8 cellular contexts compared by ENCODE assay signal in the genomic region with DNA sequence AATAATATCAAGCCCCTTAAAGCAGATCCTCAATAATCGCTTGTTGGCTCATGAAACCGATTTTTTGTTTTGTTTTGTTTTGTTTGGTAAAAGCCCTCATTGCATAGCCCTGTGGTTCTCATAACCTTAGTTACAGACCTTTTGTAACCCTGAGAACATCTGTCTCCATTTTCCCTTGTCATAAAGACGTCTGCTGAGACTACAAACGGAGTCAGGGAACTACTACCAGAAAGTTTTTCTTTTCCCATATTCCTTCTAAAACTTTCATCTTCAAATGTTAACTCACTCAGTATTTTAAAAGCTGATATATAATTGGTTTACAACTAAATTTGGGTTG. TPM values are rescaled to one million over a fixed set of nuclear protein-coding genes. Genes with fewer than 3 reads are reported as not detected.
A peak's percentile ranks its signal among the peaks of the same experiment; 100 is the strongest.
DNase-seq lines count a peak whose midpoint lies in the region; FAIRE-seq and TF ChIP-seq lines count a peak whose summit lies in the region.

No MANE protein-coding gene starts in this region.

- DNase-seq in Caco-2 = no peak
- DNase-seq in Karpas-422 = no peak
- no peak for DNase-seq in astrocyte (ENCODE audit: low read depth)
- no peak for DNase-seq in nephron progenitor cell
- DNase-seq in NCI-H2196 (lab: John Stamatoyannopoulos, UW; ENCODE audit: unreplicated experiment) = no peak
- DNase-seq in HCEC 1CT = no peak
- DNase-seq in midbrain (lab: John Stamatoyannopoulos, UW) = no peak
- DNase-seq in GM19239 (ENCODE audit: insufficient read length, low spot score) = no peak

- peak overlapping the region; percentile 79 for H3K4me3 Mint-ChIP-seq in Caco-2 (ENCODE audit: unreplicated experiment)
- peak overlapping the region; percentile 75 for H3K4me3 Mint-ChIP-seq in astrocyte (ENCODE audit: unreplicated experiment)
- H3K4me3 Mint-ChIP-seq in nephron progenitor cell = peak overlapping the region; percentile 78

- H3K36me3 Mint-ChIP-seq in Caco-2 (ENCODE audit: insufficient read depth, unreplicated experiment) (peaks cover 37% of the 10 kb centered on the region), astrocyte (ENCODE audit: low read depth, unreplicated experiment) (no peaks in the 10 kb centered on the region), nephron progenitor cell (ENCODE audit: low read depth) (no peaks in the 10 kb centered on the region)

- no peaks in the 10 kb centered on the region for H3K9me3 Mint-ChIP-seq in Caco-2 (ENCODE audit: unreplicated experiment)
- no peaks in the 10 kb centered on the region for H3K9me3 Mint-ChIP-seq in astrocyte (ENCODE audit: unreplicated experiment)
- H3K9me3 Mint-ChIP-seq in nephron progenitor cell = peaks cover 6% of the 10 kb centered on the region

- H3K4me2 ChIP-seq in Karpas-422 (ENCODE audit: low read depth, low read length, poor library complexity, severe bottlenecking) = peak overlapping the region; percentile 86
- no peak overlapping the region for H3K4me2 ChIP-seq in astrocyte (ENCODE audit: low read length)

- peak overlapping the region; percentile 84 for H3K27ac Mint-ChIP-seq in Caco-2 (ENCODE audit: unreplicated experiment)
- H3K27ac Mint-ChIP-seq in astrocyte (ENCODE audit: unreplicated experiment) = peak overlapping the region; percentile 22
- peak overlapping the region; percentile 77 for H3K27ac Mint-ChIP-seq in nephron progenitor cell

- H3K9ac ChIP-seq in Karpas-422 (ENCODE audit: low read length) (peak overlapping the region; percentile 96), astrocyte (ENCODE audit: low read length) (no peak overlapping the region)

- peaks cover 27% of the 10 kb centered on the region for H3K79me2 ChIP-seq in Karpas-422 (ENCODE audit: low read length)
- peaks cover 34% of the 10 kb centered on the region for H3K79me2 ChIP-seq in astrocyte (ENCODE audit: insufficient read depth, low read length)

- H2AFZ ChIP-seq in Karpas-422 (ENCODE audit: low read length) (no peak overlapping the region), astrocyte (ENCODE audit: low read depth, low read length) (no peak overlapping the region)

- H3K27me3 Mint-ChIP-seq in Caco-2 (ENCODE audit: insufficient read depth, unreplicated experiment) (no peaks in the 10 kb centered on the region), astrocyte (ENCODE audit: low read depth, unreplicated experiment) (peaks cover 8% of the 10 kb centered on the region), nephron progenitor cell (ENCODE audit: low read depth, poor library complexity) (peaks cover 27% of the 10 kb centered on the region)

- CTCF ChIA-PET in Caco-2 (lab: Charles Lee) = interaction anchor here (2.6 kb wide), 1 partner anchor 59 kb away, joined by 18 read pairs; a partner anchor contains a TSS

- H3K9me3 ChIP-seq in Caco-2 (no peaks in the 10 kb centered on the region), Karpas-422 (ENCODE audit: low read length) (no peaks in the 10 kb centered on the region), astrocyte (ENCODE audit: insufficient read depth, low read depth, low read length) (no peaks in the 10 kb centered on the region)

- POLR2A ChIA-PET in Caco-2 (lab: Charles Lee) = interaction anchor here (0.8 to 1.6 kb wide), 2 partner anchors 37 to 60 kb away, joined by 5 read pairs; no protein-coding TSS in a partner anchor

- H3K27ac ChIP-seq in Karpas-422 (ENCODE audit: low read length) = no peak overlapping the region
- H3K27ac ChIP-seq in astrocyte (ENCODE audit: low read depth, low read length) = no peak overlapping the region

- H3K4me1 ChIP-seq in Caco-2 (peaks cover 10% of the 10 kb centered on the region), Karpas-422 (ENCODE audit: low read length) (peaks cover 38% of the 10 kb centered on the region), astrocyte (ENCODE audit: insufficient read depth, low read length) (peaks cover 12% of the 10 kb centered on the region)

- H3K27me3 ChIP-seq in Caco-2 (replicated peaks; ENCODE audit: control insufficient read depth, insufficient read depth, low read length) (no peaks in the 10 kb centered on the region), Karpas-422 (ENCODE audit: low read length) (no peaks in the 10 kb centered on the region), astrocyte (ENCODE audit: insufficient read depth, low read length) (no peaks in the 10 kb centered on the region)

- no peaks in the 10 kb centered on the region for H3K9me2 ChIP-seq in Karpas-422 (replicated peaks; ENCODE audit: insufficient read depth, low read length)

- no peaks in the 10 kb centered on the region; the same call in 1 of the 2 replicates for H4K20me1 ChIP-seq in Karpas-422 (ENCODE audit: insufficient read depth, low read depth, low read length)
- peaks cover 17% of the 10 kb centered on the region for H4K20me1 ChIP-seq in astrocyte (ENCODE audit: insufficient read depth, low read length)

- H3K36me3 ChIP-seq in Caco-2 (ENCODE audit: control insufficient read depth, insufficient read depth, low read length) (no peaks in the 10 kb centered on the region), Karpas-422 (ENCODE audit: insufficient read depth, low read length) (no peaks in the 10 kb centered on the region), astrocyte (ENCODE audit: insufficient read depth, low read length) (no peaks in the 10 kb centered on the region)

- TF ChIP-seq CTCF in Caco-2 (IDR thresholded peaks at IDR 0.05; ENCODE audit: insufficient read depth in 1 of 2, low read depth in 1 of 2, low read length in 1 of 2, severe bottlenecking in 1 of 2, unreplicated experiment in 1 of 2) (no peak), astrocyte (IDR thresholded peaks at IDR 0.05; ENCODE audit: insufficient read depth, low read depth, low read length) (no peak), nephron progenitor cell (IDR thresholded peaks at IDR 0.05) (no peak)

- intact Hi-C loops in Caco-2 (cut with micrococcal nuclease; ENCODE audit: unreplicated experiment) = loop anchor here (10.0 kb wide), 1 partner anchor 273 kb away; a partner anchor contains a TSS

- H3K4me1 Mint-ChIP-seq in Caco-2 (ENCODE audit: low read depth, unreplicated experiment) (peaks cover 26% of the 10 kb centered on the region), astrocyte (ENCODE audit: low read depth, unreplicated experiment) (peaks cover 25% of the 10 kb centered on the region), nephron progenitor cell (peaks cover 36% of the 10 kb centered on the region)

- no TSS peak for BruUV-seq in Caco-2 (replicated peaks; lab: Mats Ljungman, UMichigan)

- H3K4me3 ChIP-seq in Caco-2 (ENCODE audit: low read depth, low read length) = peak overlapping the region; percentile 96; the same call in 1 of the 2 replicates
- H3K4me3 ChIP-seq in Karpas-422 (ENCODE audit: low read length) = peak overlapping the region; percentile 80
- no peak overlapping the region for H3K4me3 ChIP-seq in astrocyte (ENCODE audit: insufficient read depth, low read depth, low read length)

- FAIRE-seq in astrocyte (lab: Jason Lieb, UNC) = no peak
- no peak for FAIRE-seq in GM19239 (lab: Jason Lieb, UNC)

RNA-seq across cellular contexts. Expression of a gene that starts 1.3 kb away (rescaled TPM):
- total RNA-seq in Caco-2 (2022) (299 and 317 TPM in 2 replicates), astrocyte (78.3 and 98.5 TPM in 2 replicates)
- total RNA-seq in Karpas-422 (2014; rRNA removed; shearing (Covaris generic); ENCODE audit: low replicate concordance) = 29.1 and 76.3 TPM in 2 replicates

RNA-seq across cellular contexts. Expression of a gene that starts 43.8 kb away (rescaled TPM):
- not detected in 2 replicates for total RNA-seq in Caco-2 (2022)
- total RNA-seq in Karpas-422 (2014; rRNA removed; shearing (Covaris generic); ENCODE audit: low replicate concordance) = not detected in 2 replicates
- total RNA-seq in astrocyte = not detected in 2 replicates

RNA-seq across cellular contexts. Expression of a gene that starts 59.5 kb away (rescaled TPM):
- total RNA-seq in Caco-2 (2022) (10.0 and 15.2 TPM in 2 replicates), astrocyte (8.5 and 8.8 TPM in 2 replicates)
- total RNA-seq in Karpas-422 (2014; rRNA removed; shearing (Covaris generic); ENCODE audit: low replicate concordance) = 15.2 and 16.1 TPM in 2 replicates

Comparison
In these comparisons a context has a peak if more than half of its experiments do, and no peak if none do; other contexts are left out.
1. H3K27ac Mint-ChIP-seq: peak in every context shown above with its lines; median percentile 84 in Caco-2; 77 in nephron progenitor cell; 22 in astrocyte.